ENCODE assay signal across 8 cellular contexts in genomic region chr13:52158629-52159158, GRCh38. TPM values are rescaled to one million over a fixed set of nuclear protein-coding genes. Genes with fewer than 3 reads are reported as not detected.
A peak's percentile ranks its signal among the peaks of the same experiment; 100 is the strongest.
DNase-seq lines count a peak whose midpoint lies in the region; ATAC-seq and TF ChIP-seq lines count a peak whose summit lies in the region.

No MANE protein-coding gene starts in this region.

- peaks cover 0 to 2% of the 10 kb centered on the region in 2 donors for H3K36me3 Mint-ChIP-seq in CD4-positive, alpha-beta memory T cell
- peaks cover 28% of the 10 kb centered on the region for H3K36me3 Mint-ChIP-seq in stimulated activated memory B cell treated with anti-CD40 and anti-IgM and Interleukin-4, amounts not matched to agents 10 μg/mL and 1 μg/mL and 100 μg/mL, for 72 hours

- no peaks in the 10 kb centered on the region for H3K9me3 Mint-ChIP-seq in CD4-positive, alpha-beta memory T cell
- no peaks in the 10 kb centered on the region for H3K9me3 Mint-ChIP-seq in stimulated activated memory B cell treated with anti-CD40 and anti-IgM and Interleukin-4, amounts not matched to agents 10 μg/mL and 1 μg/mL and 100 μg/mL, for 72 hours

- peak overlapping the region; percentile 40 for H3K27ac ChIP-seq in CD4-positive, alpha-beta memory T cell (ENCODE audit: low read depth, low read length)
- H3K27ac ChIP-seq in breast epithelium: peak overlapping the region; percentile 83 to 91

- peak overlapping the region; percentile 55 to 70 for H3K4me3 ChIP-seq in CD4-positive, alpha-beta memory T cell (ENCODE audit: low read length in 2 of 2)
- H3K4me3 ChIP-seq in NB4 (ENCODE audit: low read depth, low read length) (peak overlapping the region; percentile 68), breast epithelium (peak overlapping the region; percentile 77 to 96 (median 88))

- intact Hi-C loops in CD4-positive, alpha-beta memory T cell (cut with micrococcal nuclease): loop anchor here (1.0 kb wide), 2 partner anchors 36 to 146 kb away; partner anchors contain the start of gene ALG11
- intact Hi-C loops in breast epithelium (cut with DNase I; ENCODE audit: low total_unique reads): no loop called here

- H3K27me3 Mint-ChIP-seq in CD4-positive, alpha-beta memory T cell: no peaks in the 10 kb centered on the region
- H3K27me3 Mint-ChIP-seq in stimulated activated memory B cell treated with anti-CD40 and anti-IgM and Interleukin-4, amounts not matched to agents 10 μg/mL and 1 μg/mL and 100 μg/mL, for 72 hours: no peaks in the 10 kb centered on the region

- ATAC-seq in GM21390 (IDR thresholded peaks at IDR 0.05; ENCODE audit: unreplicated experiment) (peak; percentile 1), GM19397 (IDR thresholded peaks at IDR 0.05; ENCODE audit: unreplicated experiment) (no peak), GM19467 (IDR thresholded peaks at IDR 0.05; ENCODE audit: unreplicated experiment) (no peak)
- peak; percentile 77 for ATAC-seq in stimulated activated memory B cell treated with anti-CD40 and anti-IgM and Interleukin-4, amounts not matched to agents 10 μg/mL and 1 μg/mL and 100 μg/mL, for 72 hours

- DNase-seq in CD4-positive, alpha-beta memory T cell: peak in 1 of 5 donors; percentile 1
- DNase-seq in NB4 (ENCODE audit: low read depth) (peak; percentile 62), breast epithelium (ENCODE audit: low spot score in 2 of 2) (no peak), iris pigment epithelial cell (ENCODE audit: low read depth) (peak; percentile 46)

- H3K4me1 ChIP-seq in CD4-positive, alpha-beta memory T cell (ENCODE audit: insufficient read depth, low read length): peaks cover 15% of the 10 kb centered on the region
- H3K4me1 ChIP-seq in breast epithelium: peaks cover 0 to 4% of the 10 kb centered on the region in 2 donors

- peak overlapping the region; percentile 73 to 95 (median 86) for H3K27ac Mint-ChIP-seq in CD4-positive, alpha-beta memory T cell
- peak overlapping the region; percentile 94 for H3K27ac Mint-ChIP-seq in stimulated activated memory B cell treated with anti-CD40 and anti-IgM and Interleukin-4, amounts not matched to agents 10 μg/mL and 1 μg/mL and 100 μg/mL, for 72 hours

- POLR2A ChIA-PET in CD4-positive, alpha-beta memory T cell (lab: Charles Lee; ENCODE audit: partially characterized antibody): interaction anchor here (1.0 to 2.7 kb wide), 5 partner anchors 16 to 333 kb away, joined by 3 to 17 read pairs (median 4); partner anchors contain the start of gene NEK5

- no peaks in the 10 kb centered on the region for H3K27me3 ChIP-seq in CD4-positive, alpha-beta memory T cell (ENCODE audit: insufficient read depth, low read length)
- no peaks in the 10 kb centered on the region for H3K27me3 ChIP-seq in breast epithelium

- CTCF ChIA-PET in CD4-positive, alpha-beta memory T cell (lab: Charles Lee; ENCODE audit: partially characterized antibody): interaction anchor here (1.0 to 1.3 kb wide), 2 partner anchors 11 to 30 kb away, joined by 3 read pairs; partner anchors contain the start of gene NEK5

- peak overlapping the region; percentile 89 to 95 (median 93) for H3K4me3 Mint-ChIP-seq in CD4-positive, alpha-beta memory T cell
- peak overlapping the region; percentile 79 for H3K4me3 Mint-ChIP-seq in stimulated activated memory B cell treated with anti-CD40 and anti-IgM and Interleukin-4, amounts not matched to agents 10 μg/mL and 1 μg/mL and 100 μg/mL, for 72 hours

- no peaks in the 10 kb centered on the region for H3K36me3 ChIP-seq in CD4-positive, alpha-beta memory T cell (ENCODE audit: insufficient read depth, low read length)
- no peaks in the 10 kb centered on the region for H3K36me3 ChIP-seq in breast epithelium

- TF ChIP-seq POLR2A in NB4 (IDR thresholded peaks at IDR 0.05; ENCODE audit: extremely low read depth, insufficient read length): no peak
- no peak for TF ChIP-seq POLR2A in breast epithelium (IDR thresholded peaks at IDR 0.05)

- TF ChIP-seq CTCF in NB4 (IDR thresholded peaks at IDR 0.05; ENCODE audit: low read depth, low read length) (no peak), breast epithelium (IDR thresholded peaks at IDR 0.05) (no peak)

- H3K4me1 Mint-ChIP-seq in CD4-positive, alpha-beta memory T cell: peaks cover 27 to 46% (median 32%) of the 10 kb centered on the region in 4 donors
- H3K4me1 Mint-ChIP-seq in stimulated activated memory B cell treated with anti-CD40 and anti-IgM and Interleukin-4, amounts not matched to agents 10 μg/mL and 1 μg/mL and 100 μg/mL, for 72 hours: peaks cover 43% of the 10 kb centered on the region

- no peaks in the 10 kb centered on the region for H3K9me3 ChIP-seq in CD4-positive, alpha-beta memory T cell (ENCODE audit: control insufficient read depth in 1 of 2, low read length in 2 of 2)
- H3K9me3 ChIP-seq in breast epithelium: no peaks in the 10 kb centered on the region

RNA-seq across cellular contexts. Expression of gene NEK3, which starts 0.7 kb away (rescaled TPM):
- total RNA-seq in CD4-positive, alpha-beta memory T cell: 1 to 10 TPM; 6.4 to 8.2 TPM
- 1 to 10 TPM; 3.4 to 7.3 TPM for polyA plus RNA-seq in CD4-positive, alpha-beta memory T cell
- total RNA-seq in breast epithelium: 10 to 100 TPM; 12.5 to 16.8 (median 16.7) TPM

RNA-seq across cellular contexts. Expression of gene NEK5, which starts 29.8 kb away (rescaled TPM):
- total RNA-seq in CD4-positive, alpha-beta memory T cell: not detected
- under 1 TPM in 1 of 2 donors, not detected in 1; 0.06 TPM for polyA plus RNA-seq in CD4-positive, alpha-beta memory T cell
- 1 to 10 TPM in 1 of 3 donors, under 1 TPM in 2; 0.16 to 2.9 (median 0.98) TPM for total RNA-seq in breast epithelium

Comparison
In these comparisons a context has a peak if more than half of its experiments do, and no peak if none do; other contexts are left out.
1. DNase-seq: peak in NB4 (single experiment) and iris pigment epithelial cell (single experiment); none in breast epithelium (0 of 2).
2. ATAC-seq: peak in GM21390 (single experiment) and stimulated activated memory B cell treated with anti-CD40 and anti-IgM and Interleukin-4, amounts not matched to agents 10 μg/mL and 1 μg/mL and 100 μg/mL, for 72 hours (single experiment); none in GM19397 (single experiment) and GM19467 (single experiment).
3. Peak in every context shown above with its lines, with median percentiles within 50 percentile points of each other: H3K4me3 ChIP-seq.